18 cellular contexts compared by ENCODE assay signal in genomic region chr1:45862008-45862407, GRCh38.
"Had no signal": no experiment of that assay in that cellular context is flagged by ENCODE, and none has a peak within 500 bp of the region (broad histone marks: within the 10 kb centered on the region; RNA-seq: fewer than 3 reads in every experiment).

No MANE protein-coding gene starts in this region.

- H3K36me3 ChIP-seq: sigmoid colon, tibial artery, vagina had no signal

- H3K27ac Mint-ChIP-seq: mesothelial cell of epicardium, T-helper 17 cell had no signal

- H3K9me3 ChIP-seq: sigmoid colon, tibial artery, vagina had no signal

- H3K4me3 Mint-ChIP-seq: mesothelial cell of epicardium, neural crest cell, T-helper 17 cell, WTC11 had no signal

- H3K4me3 ChIP-seq: coronary artery, sigmoid colon, tibial artery, vagina had no signal

- H3K27ac ChIP-seq: coronary artery, epithelial cell of prostate, sigmoid colon, tibial artery, vagina had no signal

- H3K27me3 Mint-ChIP-seq: T-helper 17 cell had no signal

- DNase-seq: activated CD4-positive, alpha-beta T cell treated with anti-CD3 and anti-CD28 coated beads, Interleukin-2, amount 50 U/mL, for 4 hours; activated CD8-positive, alpha-beta memory T cell treated with anti-CD3 and anti-CD28 coated beads, Interleukin-2, amount 50 U/mL, for 4 hours; activated gamma-delta T cell; central memory CD4-positive, alpha-beta T cell; effector CD4-positive, alpha-beta T cell; hippocampal formation; sigmoid colon; stimulated activated CD4-positive, alpha-beta T cell treated with anti-CD3 and anti-CD28 coated beads, Interleukin-12 subunit alpha, Interleukin-12 subunit beta, amount 100 ng/mL, for 4 hours; stimulated activated CD4-positive, alpha-beta T cell treated with anti-CD3 and anti-CD28 coated beads, Interleukin-2, amount 100 ng/mL, for 48 hours; stimulated activated CD8-positive, alpha-beta memory T cell treated with anti-CD3 and anti-CD28 coated beads, Interleukin-4, amount 100 ng/mL, for 48 hours; T-helper 17 cell; tibial artery had no signal

- H3K9me3 Mint-ChIP-seq: mesothelial cell of epicardium, neural crest cell had no signal

- H3K27me3 ChIP-seq: sigmoid colon, tibial artery, vagina had no signal

- H3K4me1 ChIP-seq: tibial artery had no signal
